22 cellular contexts compared by ENCODE assay signal in the genomic region with DNA sequence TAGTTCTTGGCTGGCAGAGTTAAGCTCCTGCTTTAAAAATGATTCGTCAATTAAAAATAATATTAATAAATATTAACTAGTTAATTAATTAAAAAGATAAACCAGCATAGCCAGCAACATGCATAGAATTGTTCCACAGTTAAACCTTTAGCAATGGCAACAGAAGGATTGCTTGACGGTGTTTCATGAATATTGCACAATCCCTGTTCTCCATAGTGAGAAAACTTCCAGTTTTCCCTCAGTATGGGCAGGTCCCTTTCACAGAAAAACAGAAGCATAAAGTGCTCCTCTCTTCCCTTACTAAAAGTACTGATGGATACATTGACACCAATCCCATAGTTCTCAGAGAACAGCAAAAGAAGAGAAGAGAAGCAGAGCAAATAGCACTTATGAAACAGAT.
"Had no signal": no experiment of that assay in that cellular context is flagged by ENCODE, and none has a peak within 500 bp of the region (broad histone marks: within the 10 kb centered on the region; RNA-seq: fewer than 3 reads in every experiment).

No MANE protein-coding gene starts in this region.

- H3K36me3 ChIP-seq: neutrophil, ovary, prostate gland, right atrium auricular region, upper lobe of left lung had no signal

- H3K4me1 Mint-ChIP-seq: activated CD4-positive, alpha-beta memory T cell treated with anti-CD3 and anti-CD28 coated beads, Interleukin-2, amount 10 ng/mL, durations not matched to agents 7 days and 5 days; activated CD4-positive, alpha-beta T cell treated with anti-CD3 and anti-CD28 coated beads, Interleukin-2, amount 10 ng/mL, durations not matched to agents 24 days and 14 days; activated naive CD4-positive, alpha-beta T cell treated with anti-CD3 and anti-CD28 coated beads, Interleukin-2, amount 10 ng/mL, durations not matched to agents 7 days and 5 days had no signal

- H3K27me3 ChIP-seq: body of pancreas, ovary, right atrium auricular region, upper lobe of left lung had no signal

- H3K36me3 Mint-ChIP-seq: activated naive CD4-positive, alpha-beta T cell treated with anti-CD3 and anti-CD28 coated beads, Interleukin-2, amount 10 ng/mL, durations not matched to agents 7 days and 5 days had no signal

- H3K4me3 Mint-ChIP-seq: activated CD4-positive, alpha-beta memory T cell treated with anti-CD3 and anti-CD28 coated beads, Interleukin-2, amount 10 ng/mL, durations not matched to agents 7 days and 5 days; activated CD4-positive, alpha-beta T cell treated with anti-CD3 and anti-CD28 coated beads, Interleukin-2, amount 10 ng/mL, durations not matched to agents 24 days and 14 days; activated naive CD4-positive, alpha-beta T cell treated with anti-CD3 and anti-CD28 coated beads, Interleukin-2, amount 10 ng/mL, durations not matched to agents 7 days and 5 days; activated T-cell treated with anti-CD3 and anti-CD28 coated beads, Interleukin-2, amount 50 U/mL, for 72 hours; nephron; T-helper 1 cell treated with Interleukin-12 subunit alpha and Interleukin-12 subunit beta and Interleukin-4 antibody, amounts not matched to agents 30 μg/mL and 1 μg/mL, for 36 hours had no signal

- H3K27ac ChIP-seq: body of pancreas, neutrophil, ovary, prostate gland, right atrium auricular region, upper lobe of left lung had no signal

- H3K9me3 ChIP-seq: body of pancreas, neutrophil, ovary, prostate gland, right atrium auricular region, upper lobe of left lung had no signal

- DNase-seq: activated CD4-positive, alpha-beta memory T cell treated with anti-CD3 and anti-CD28 coated beads, Interleukin-2, amount 10 ng/mL, durations not matched to agents 7 days and 5 days; activated CD4-positive, alpha-beta T cell treated with anti-CD3 and anti-CD28 coated beads, Interleukin-2, amount 10 ng/mL, durations not matched to agents 24 days and 14 days; activated effector memory CD4-positive, alpha-beta T cell treated with Interleukin-2 at 50 U/mL for 16 hours; activated naive CD4-positive, alpha-beta T cell treated with anti-CD3 and anti-CD28 coated beads, Interleukin-2, amount 10 ng/mL, durations not matched to agents 7 days and 5 days; activated T-cell treated with anti-CD3 and anti-CD28 coated beads, Interleukin-2, amount 50 U/mL, for 72 hours; anterior cingulate cortex; body of pancreas; erythroblast; islet precursor cell; left cardiac atrium; ovary; stimulated activated CD4-positive, alpha-beta T cell treated with anti-CD3 and anti-CD28 coated beads, Interleukin-12 subunit alpha, Interleukin-12 subunit beta, amount 100 ng/mL, for 4 hours; stimulated activated CD4-positive, alpha-beta T cell treated with anti-CD3 and anti-CD28 coated beads, Interleukin-4, amount 100 ng/mL, for 4 hours; stimulated activated naive CD8-positive, alpha-beta T cell treated with anti-CD3 and anti-CD28 coated beads, Interleukin-15, Interleukin-2, amounts not matched to agents 100 U/mL and 50 U/mL, for 24 hours; T1000; upper lobe of left lung had no signal

- ATAC-seq: activated CD4-positive, CD25-positive, alpha-beta regulatory T cell treated with anti-CD3 and anti-CD28 coated beads, Interleukin-2, amount 50 U/mL, for 24 hours; activated T-cell treated with anti-CD3 and anti-CD28 coated beads, Interleukin-2, amount 50 U/mL, for 72 hours; body of pancreas; left cardiac atrium; stimulated activated naive CD8-positive, alpha-beta T cell treated with anti-CD3 and anti-CD28 coated beads, Interleukin-15, Interleukin-2, amounts not matched to agents 100 U/mL and 50 U/mL, for 24 hours had no signal

- H3K4me3 ChIP-seq: body of pancreas, ovary, prostate gland, right atrium auricular region, upper lobe of left lung had no signal

- H3K9me3 Mint-ChIP-seq: activated CD4-positive, alpha-beta memory T cell treated with anti-CD3 and anti-CD28 coated beads, Interleukin-2, amount 10 ng/mL, durations not matched to agents 7 days and 5 days; activated CD4-positive, alpha-beta T cell treated with anti-CD3 and anti-CD28 coated beads, Interleukin-2, amount 10 ng/mL, durations not matched to agents 24 days and 14 days; activated naive CD4-positive, alpha-beta T cell treated with anti-CD3 and anti-CD28 coated beads, Interleukin-2, amount 10 ng/mL, durations not matched to agents 7 days and 5 days; activated T-cell treated with anti-CD3 and anti-CD28 coated beads, Interleukin-2, amount 50 U/mL, for 72 hours; nephron; T-helper 1 cell treated with Interleukin-12 subunit alpha and Interleukin-12 subunit beta and Interleukin-4 antibody, amounts not matched to agents 30 μg/mL and 1 μg/mL, for 36 hours had no signal

- H3K27ac Mint-ChIP-seq: activated CD4-positive, alpha-beta memory T cell treated with anti-CD3 and anti-CD28 coated beads, Interleukin-2, amount 10 ng/mL, durations not matched to agents 7 days and 5 days; activated CD4-positive, alpha-beta T cell treated with anti-CD3 and anti-CD28 coated beads, Interleukin-2, amount 10 ng/mL, durations not matched to agents 24 days and 14 days; activated naive CD4-positive, alpha-beta T cell treated with anti-CD3 and anti-CD28 coated beads, Interleukin-2, amount 10 ng/mL, durations not matched to agents 7 days and 5 days; activated T-cell treated with anti-CD3 and anti-CD28 coated beads, Interleukin-2, amount 50 U/mL, for 72 hours; T-helper 1 cell treated with Interleukin-12 subunit alpha and Interleukin-12 subunit beta and Interleukin-4 antibody, amounts not matched to agents 30 μg/mL and 1 μg/mL, for 36 hours had no signal

- H3K4me1 ChIP-seq: body of pancreas, prostate gland, right atrium auricular region had no signal
